Comparison of ENCODE assay signal across 10 cellular contexts in genomic region chr10:132539894-132540293, GRCh38. TPM values are rescaled to one million over a fixed set of nuclear protein-coding genes. Genes with fewer than 3 reads are reported as not detected.
DNase-seq lines count a peak whose midpoint lies in the region; ATAC-seq, FAIRE-seq and TF ChIP-seq lines count a peak whose summit lies in the region.
"Had no signal": no experiment of that assay in that cellular context is flagged by ENCODE, and none has a peak within 500 bp of the region (broad histone marks: within the 10 kb centered on the region; RNA-seq: fewer than 3 reads in every experiment).

No MANE protein-coding gene starts in this region.

- SMC1A ChIA-PET in GM12878 (lab: Charles Lee; ENCODE audit: uncharacterized antibody, unreplicated experiment) = interaction anchor here (1.2 to 5.5 kb wide), 13 partner anchors 8 to 86 kb away, joined by 3 to 61 read pairs (median 6); no protein-coding TSS in a partner anchor

- no peak for FAIRE-seq in GM12878 (lab: Jason Lieb, UNC)

- POLR2A ChIA-PET in BJ (lab: Charles Lee) = interaction anchor here (0.6 kb wide), 1 partner anchor 78 kb away, joined by 4 read pairs; no protein-coding TSS in a partner anchor
- POLR2A ChIA-PET in GM12878 (lab: Charles Lee) = interaction anchor here (0.9 to 4.6 kb wide), 10 partner anchors 11 to 640 kb away, joined by 3 to 29 read pairs (median 6); partner anchors contain the start of gene PPP2R2D

- H3K36me3 ChIP-seq in BJ (ENCODE audit: control insufficient read depth, insufficient read depth, low read length) = peaks cover 1% of the 10 kb centered on the region
- no peaks in the 10 kb centered on the region for H3K36me3 ChIP-seq in GM12878 (ENCODE audit: control insufficient read depth in 2 of 2, insufficient read depth in 2 of 2, low read length in 1 of 2)
- H3K36me3 ChIP-seq: colonic mucosa had no signal

- TSS peak; percentile 54 for BruUV-seq in GM12878 (replicated peaks; lab: Mats Ljungman, UMichigan)

- DNase-seq in BJ (ENCODE audit: low read depth) (no peak), KG1 (lab: John Stamatoyannopoulos, UW) (peak; percentile 27), GM12878 (ENCODE audit: low read depth, low spot score) (no peak), natural killer cell (no peak), mesenteric fat pad (ENCODE audit: low spot score) (no peak), left lobe of liver (ENCODE audit: low spot score) (no peak), NCI-H69 (lab: John Stamatoyannopoulos, UW) (no peak)
- DNase-seq: colonic mucosa, NCI-H187 had no signal

- peak overlapping the region in 1 of 2 donors; percentile 27 for H3K27ac Mint-ChIP-seq in natural killer cell

- in situ Hi-C loops in GM12878 (cut with MboI) = no loop called here

- peaks cover 39 to 55% of the 10 kb centered on the region in 2 donors for H3K4me1 Mint-ChIP-seq in natural killer cell

- no peaks in the 10 kb centered on the region for H3K9me3 Mint-ChIP-seq in natural killer cell

- TF ChIP-seq POLR2A in GM12878 (IDR thresholded peaks at IDR 0.05; ENCODE audit: low read depth, low read length) = no peak

- H3K27me3 Mint-ChIP-seq in natural killer cell (ENCODE audit: low read depth in 2 of 2) = no peaks in the 10 kb centered on the region

- TF ChIP-seq EP300 in GM12878 (IDR thresholded peaks at IDR 0.05; ENCODE audit: borderline replicate concordance in 1 of 2, control insufficient read depth in 1 of 2, low read depth in 2 of 2, low read length in 2 of 2) = no peak

- H3K36me3 Mint-ChIP-seq in natural killer cell = no peaks in the 10 kb centered on the region

- H4K20me1 ChIP-seq in GM12878 (ENCODE audit: control insufficient read depth, insufficient read depth) = peaks cover 2% of the 10 kb centered on the region; the same call in 1 of the 2 replicates

- no peak overlapping the region for H3K9ac ChIP-seq in GM12878 (ENCODE audit: control insufficient read depth, insufficient read depth, low read length)

- TF ChIP-seq CTCF in BJ (IDR thresholded peaks at IDR 0.05; ENCODE audit: insufficient read depth, low read depth, low read length) (no peak), GM12878 (IDR thresholded peaks at IDR 0.05 in 2 of 3, conservative IDR thresholded peaks at IDR 0.05 in 1 of 3; ENCODE audit: control insufficient read depth in 2 of 3, extremely low read depth in 1 of 3, insufficient read depth in 1 of 3, low read depth in 3 of 3, low read length in 3 of 3) (no peak), natural killer cell (IDR thresholded peaks at IDR 0.05) (no peak)

- RAD21 ChIA-PET in GM12878 (lab: Charles Lee; ENCODE audit: unreplicated experiment) = interaction anchor here (0.9 to 6.1 kb wide), 12 partner anchors 11 to 99 kb away, joined by 3 to 91 read pairs (median 16); no protein-coding TSS in a partner anchor

- H3K4me3 Mint-ChIP-seq in natural killer cell = peak overlapping the region; percentile 49

- intact Hi-C loops in GM12878 (cut with micrococcal nuclease; ENCODE audit: unreplicated experiment) (loop anchor here (5.0 kb wide), 2 partner anchors 97 to 218 kb away; no protein-coding TSS in a partner anchor), natural killer cell (cut with micrococcal nuclease) (loop anchor here (2.0 to 5.0 kb wide), 4 partner anchors 15 to 205 kb away; partner anchors contain the start of gene PWWP2B)

- no peaks in the 10 kb centered on the region for H3K27me3 ChIP-seq in BJ (ENCODE audit: control insufficient read depth, insufficient read depth, low read length)
- H3K27me3 ChIP-seq in GM12878 (replicated peaks in 1 of 2; ENCODE audit: control insufficient read depth in 2 of 2, insufficient read depth in 2 of 2, low read length in 1 of 2) = no peaks in the 10 kb centered on the region
- H3K27me3 ChIP-seq: colonic mucosa had no signal

- H3K4me1 ChIP-seq in GM12878 (ENCODE audit: control insufficient read depth, insufficient read depth, low read length) = peaks cover 35% of the 10 kb centered on the region

- no peaks in the 10 kb centered on the region for H3K9me3 ChIP-seq in GM12878 (replicated peaks; ENCODE audit: control insufficient read depth, insufficient read depth, low read length)
- H3K9me3 ChIP-seq: colonic mucosa had no signal

- CTCF ChIA-PET in BJ (lab: Yijun Ruan, JAX) = interaction anchor here (1.0 to 3.1 kb wide), 8 partner anchors 9 to 100 kb away, joined by 3 to 19 read pairs (median 8); no protein-coding TSS in a partner anchor
- CTCF ChIA-PET in GM12878 (lab: Yijun Ruan, JAX) = interaction anchor here (1.0 to 4.5 kb wide), 12 partner anchors 9 to 97 kb away, joined by 3 to 27 read pairs (median 8); no protein-coding TSS in a partner anchor

- peaks cover 21% of the 10 kb centered on the region for H3K79me2 ChIP-seq in GM12878 (ENCODE audit: control insufficient read depth, insufficient read depth, low read length)

- H3K27ac ChIP-seq in GM12878 (ENCODE audit: control insufficient read depth, insufficient read depth) = no peak overlapping the region

- no peak overlapping the region for H2AFZ ChIP-seq in GM12878 (ENCODE audit: control insufficient read depth, low read depth, low read length)

- ATAC-seq in GM12878 (no peak), natural killer cell (no peak), left lobe of liver (no peak), GM18873 (IDR thresholded peaks at IDR 0.05; ENCODE audit: low FRiP score, unreplicated experiment) (no peak)

- peak overlapping the region; percentile 92 for H3K4me2 ChIP-seq in GM12878 (ENCODE audit: control insufficient read depth, insufficient read depth)

- no peak for TF ChIP-seq RAD21 in GM12878 (IDR thresholded peaks at IDR 0.05; ENCODE audit: insufficient read depth, low read depth, low read length)

- H3K4me3 ChIP-seq in BJ (ENCODE audit: low read depth, low read length) (peak overlapping the region; percentile 65), GM12878 (peak overlapping the region; percentile 78)
- H3K4me3 ChIP-seq: colonic mucosa had no signal

- 37% methylated on average over 5 of the region's 5 CpGs for WGBS in GM12878 (ENCODE audit: insufficient coverage, insufficient replicate concordance, low lambda C conversion rate, missing lambda C conversion rate)

TF ChIP-seq in GM12878, 131 proteins besides CTCF, POLR2A, EP300 and RAD21:
- TF ChIP-seq FOXM1 (IDR thresholded peaks at IDR 0.05; ENCODE audit: low read depth, low read length) (no peak), RUNX3 (IDR thresholded peaks at IDR 0.05; ENCODE audit: low read length) (peak; percentile 19; the same call in 1 of the 2 replicates), MXI1 (IDR thresholded peaks at IDR 0.05; ENCODE audit: low read depth, low read length) (0 out of 2 replicates have a peak, but pooled peaks have one; percentile 3)

RNA-seq across cellular contexts. Expression of gene INPP5A, which starts 2.3 kb away (rescaled TPM):
- polyA plus RNA-seq in BJ (2011; rRNA removed) = 59.1 and 60.1 TPM in 2 replicates
- polyA minus RNA-seq in BJ (2011; rRNA and poly(A)+ RNA removed) = 46.3 and 61.1 TPM in 2 replicates
- total RNA-seq in GM12878 (2013; cell fraction: nucleolus; rRNA removed) = 48.1 and 49.5 TPM in 2 replicates
- 9.3 and 12.8 TPM in 2 replicates for total RNA-seq in GM12878 (2014; rRNA removed)
- 7.8 and 8.8 TPM in 2 replicates for total RNA-seq in GM12878 (2014; rRNA removed; fragmentation: Illumina TruSeq; extraction: Trizol)
- 13.3 and 15.0 TPM in 2 replicates for total RNA-seq in GM12878 (2021)
- 2.9 TPM for polyA plus RNA-seq in GM12878 (2011; ENCODE audit: low read depth)
- 12.3 and 14.7 TPM in 2 replicates for polyA plus RNA-seq in GM12878 (2011; rRNA removed)
- polyA plus RNA-seq in GM12878 (2011; cell fraction: cytosol; rRNA removed) = 11.5 and 13.5 TPM in 2 replicates
- polyA plus RNA-seq in GM12878 (2011; cell fraction: nucleus; rRNA removed) = 22.4 and 29.0 TPM in 2 replicates
- polyA plus RNA-seq in GM12878 (2012) = 3.6 and 5.4 TPM in 2 replicates
- polyA plus RNA-seq in GM12878 (2014; fragmentation: Illumina TruSeq; extraction: Trizol) = 4.8 and 4.9 TPM in 2 replicates
- polyA plus RNA-seq in GM12878 (2014; fragmentation: Nextera tagmentation; extraction: Ambion mirVana) = 1 to 10 TPM in 1 of 2 experiments, under 1 TPM in 1; 0.52 to 1.7 TPM
- 8.0 and 9.0 TPM in 2 replicates for polyA plus RNA-seq in GM12878 (2014; rRNA removed)
- polyA plus RNA-seq in GM12878 (2016; fragmentation: Nextera tagmentation; extraction: Ambion mirVana) = under 1 TPM; 0.69 to 0.74 TPM
- 18.4 and 20.3 TPM in 2 replicates for polyA minus RNA-seq in GM12878 (2011; rRNA and poly(A)+ RNA removed)
- 8.1 and 10.2 TPM in 2 replicates for polyA minus RNA-seq in GM12878 (2011; cell fraction: cytosol; rRNA and poly(A)+ RNA removed)
- polyA minus RNA-seq in GM12878 (2011; cell fraction: nucleus; rRNA and poly(A)+ RNA removed) = 27.4 and 28.0 TPM in 2 replicates
- total RNA-seq in natural killer cell = 10 to 100 TPM; 12.6 to 38.6 (median 18.6) TPM
- 30.5 TPM for total RNA-seq in mesenteric fat pad
- 18.3 TPM for total RNA-seq in left lobe of liver
